23 cellular contexts compared by ENCODE assay signal in the genomic region with DNA sequence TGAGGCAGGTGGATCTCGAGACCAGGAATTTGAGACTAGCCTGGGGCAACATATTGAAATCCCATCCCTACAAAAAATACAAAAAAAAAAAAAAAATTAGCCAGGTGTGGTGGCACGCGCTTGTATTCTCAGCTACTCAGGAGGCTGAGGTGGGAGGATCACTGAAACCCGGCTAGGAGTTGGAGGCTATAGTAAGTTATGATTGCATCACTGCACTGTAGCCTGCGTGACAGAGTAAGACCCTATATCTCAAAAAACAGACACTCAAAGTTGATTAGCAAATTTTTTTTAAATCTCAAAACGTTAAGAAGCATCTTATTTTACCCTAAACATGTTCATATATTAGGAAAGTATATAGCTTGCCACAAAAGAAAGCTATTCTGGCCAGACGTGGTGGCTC.
"Had no signal": no experiment of that assay in that cellular context is flagged by ENCODE, and none has a peak within 500 bp of the region (broad histone marks: within the 10 kb centered on the region; RNA-seq: fewer than 3 reads in every experiment).

No MANE protein-coding gene starts in this region.

- H3K9me3 Mint-ChIP-seq: dendritic cell treated with granulocyte-macrophage colony-stimulating factor and Interleukin-4, amounts not matched to agents 40 ng/mL and 50 ng/mL, for 4 days; endodermal cell; naive B cell; neural crest cell had no signal

- H3K27me3 Mint-ChIP-seq: dendritic cell treated with granulocyte-macrophage colony-stimulating factor and Interleukin-4, amounts not matched to agents 40 ng/mL and 50 ng/mL, for 4 days; naive B cell; progenitor cell of endocrine pancreas had no signal

- H3K36me3 ChIP-seq: ovary, tibial artery, vagina had no signal

- H3K4me3 Mint-ChIP-seq: dendritic cell treated with granulocyte-macrophage colony-stimulating factor and Interleukin-4, amounts not matched to agents 40 ng/mL and 50 ng/mL, for 4 days; endodermal cell; neural crest cell had no signal

- H3K4me3 ChIP-seq: lung, ovary, smooth muscle cell, tibial artery, upper lobe of right lung, vagina had no signal

- H3K27ac Mint-ChIP-seq: dendritic cell treated with granulocyte-macrophage colony-stimulating factor and Interleukin-4, amounts not matched to agents 40 ng/mL and 50 ng/mL, for 4 days; endodermal cell; progenitor cell of endocrine pancreas had no signal

- H3K27me3 ChIP-seq: foreskin keratinocyte, ovary, tibial artery, upper lobe of right lung, vagina had no signal

- DNase-seq: endodermal cell; erythroblast; foreskin keratinocyte; kidney; left cardiac atrium; left ventricle myocardium superior; mesendoderm; naive B cell; nucleus accumbens; ovary; right cardiac atrium; stimulated activated CD4-positive, alpha-beta T cell treated with anti-CD3 and anti-CD28 coated beads, Interleukin-2, amount 100 ng/mL, for 48 hours; stimulated activated naive CD8-positive, alpha-beta T cell treated with anti-CD3 and anti-CD28 coated beads, Interleukin-15, Interleukin-2, amounts not matched to agents 100 U/mL and 50 U/mL, for 24 hours; tibial artery; upper lobe of right lung had no signal

- H3K27ac ChIP-seq: foreskin keratinocyte, ovary, vagina had no signal

- H3K9me3 ChIP-seq: ovary, tibial artery, upper lobe of right lung, vagina had no signal

- FAIRE-seq: colon, endothelial cell of umbilical vein, kidney had no signal

- ATAC-seq: foreskin keratinocyte; left cardiac atrium; stimulated activated naive CD8-positive, alpha-beta T cell treated with anti-CD3 and anti-CD28 coated beads, Interleukin-15, Interleukin-2, amounts not matched to agents 100 U/mL and 50 U/mL, for 24 hours; upper lobe of right lung had no signal

- H3K4me2 ChIP-seq: smooth muscle cell had no signal

- H3K4me1 ChIP-seq: foreskin keratinocyte had no signal
